1 cellular context compared by ENCODE assay signal in the genomic region with DNA sequence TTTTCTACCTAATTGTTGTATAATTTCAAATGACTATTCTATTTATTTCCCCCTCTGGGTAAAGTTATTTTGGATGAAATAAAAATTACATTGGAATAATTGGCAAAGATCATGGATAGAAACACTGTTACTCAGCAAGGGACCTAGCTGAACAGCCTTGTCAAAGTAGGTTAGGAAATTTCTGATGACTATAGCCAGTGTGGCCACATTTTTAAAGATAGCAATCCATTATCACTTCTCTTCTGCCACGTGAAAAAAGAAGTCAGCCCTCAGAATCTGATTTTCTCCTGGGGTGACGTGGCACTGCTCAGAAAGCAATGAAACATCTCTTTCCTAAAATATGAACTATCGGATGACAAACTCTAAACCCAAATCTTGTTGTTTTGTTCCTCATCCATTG.
TF ChIP-seq lines count a peak whose summit lies in the region.

No MANE protein-coding gene starts in this region.

TF ChIP-seq in SK-N-SH, 30 proteins besides CTCF, POLR2A, EP300 and RAD21 (continued from another document):
- TF ChIP-seq, protein P1, sequence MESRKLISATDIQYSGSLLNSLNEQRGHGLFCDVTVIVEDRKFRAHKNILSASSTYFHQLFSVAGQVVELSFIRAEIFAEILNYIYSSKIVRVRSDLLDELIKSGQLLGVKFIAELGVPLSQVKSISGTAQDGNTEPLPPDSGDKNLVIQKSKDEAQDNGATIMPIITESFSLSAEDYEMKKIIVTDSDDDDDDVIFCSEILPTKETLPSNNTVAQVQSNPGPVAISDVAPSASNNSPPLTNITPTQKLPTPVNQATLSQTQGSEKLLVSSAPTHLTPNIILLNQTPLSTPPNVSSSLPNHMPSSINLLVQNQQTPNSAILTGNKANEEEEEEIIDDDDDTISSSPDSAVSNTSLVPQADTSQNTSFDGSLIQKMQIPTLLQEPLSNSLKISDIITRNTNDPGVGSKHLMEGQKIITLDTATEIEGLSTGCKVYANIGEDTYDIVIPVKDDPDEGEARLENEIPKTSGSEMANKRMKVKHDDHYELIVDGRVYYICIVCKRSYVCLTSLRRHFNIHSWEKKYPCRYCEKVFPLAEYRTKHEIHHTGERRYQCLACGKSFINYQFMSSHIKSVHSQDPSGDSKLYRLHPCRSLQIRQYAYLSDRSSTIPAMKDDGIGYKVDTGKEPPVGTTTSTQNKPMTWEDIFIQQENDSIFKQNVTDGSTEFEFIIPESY (IDR thresholded peaks at IDR 0.05; ENCODE audit: borderline replicate concordance, low read depth): no peak
- TF ChIP-seq FOXM1 (IDR thresholded peaks at IDR 0.05; ENCODE audit: low read depth) (no peak), TEAD4 (IDR thresholded peaks at IDR 0.05; ENCODE audit: borderline replicate concordance, insufficient read depth) (no peak), FOXJ3 (CRISPR knock-in tag; IDR thresholded peaks at IDR 0.05) (no peak)
- TF ChIP-seq, protein P2, sequence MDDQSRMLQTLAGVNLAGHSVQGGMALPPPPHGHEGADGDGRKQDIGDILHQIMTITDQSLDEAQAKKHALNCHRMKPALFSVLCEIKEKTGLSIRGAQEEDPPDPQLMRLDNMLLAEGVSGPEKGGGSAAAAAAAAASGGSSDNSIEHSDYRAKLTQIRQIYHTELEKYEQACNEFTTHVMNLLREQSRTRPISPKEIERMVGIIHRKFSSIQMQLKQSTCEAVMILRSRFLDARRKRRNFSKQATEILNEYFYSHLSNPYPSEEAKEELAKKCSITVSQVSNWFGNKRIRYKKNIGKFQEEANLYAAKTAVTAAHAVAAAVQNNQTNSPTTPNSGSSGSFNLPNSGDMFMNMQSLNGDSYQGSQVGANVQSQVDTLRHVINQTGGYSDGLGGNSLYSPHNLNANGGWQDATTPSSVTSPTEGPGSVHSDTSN (IDR thresholded peaks at IDR 0.05): peak; percentile 54; the same call in 1 of the 2 replicates
- TF ChIP-seq, protein P3, sequence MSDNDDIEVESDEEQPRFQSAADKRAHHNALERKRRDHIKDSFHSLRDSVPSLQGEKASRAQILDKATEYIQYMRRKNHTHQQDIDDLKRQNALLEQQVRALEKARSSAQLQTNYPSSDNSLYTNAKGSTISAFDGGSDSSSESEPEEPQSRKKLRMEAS (IDR thresholded peaks at IDR 0.05; ENCODE audit: low read depth): no peak
